9 cellular contexts compared by ENCODE assay signal in genomic region chr9:136728548-136729123, GRCh38. TPM values are rescaled to one million over a fixed set of nuclear protein-coding genes. Genes with fewer than 3 reads are reported as not detected.
DNase-seq lines count a peak whose midpoint lies in the region; ATAC-seq and TF ChIP-seq lines count a peak whose summit lies in the region.
"Had no signal": no experiment of that assay in that cellular context is flagged by ENCODE, and none has a peak within 500 bp of the region (broad histone marks: within the 10 kb centered on the region; RNA-seq: fewer than 3 reads in every experiment).

No MANE protein-coding gene starts in this region.

- peak overlapping the region; percentile 62 for H3K9ac ChIP-seq in trophoblast cell (ENCODE audit: low read length)

- no CpG with 5 or more reads among the region's 53 CpGs for WGBS in trophoblast cell (ENCODE audit: extremely low coverage, insufficient coverage, insufficient read length)

- in situ Hi-C loops in KBM-7 (cut with MboI; ENCODE audit: low pct_unique_long_range_greater_than_20kb, low sequenced_read_pairs): no loop called here

- H3K27ac Mint-ChIP-seq in activated CD4-positive, alpha-beta memory T cell treated with anti-CD3 and anti-CD28 coated beads, Interleukin-2, amount 10 ng/mL, durations not matched to agents 7 days and 5 days: no peak overlapping the region

- DNase-seq in AG09309 (ENCODE audit: low read depth) (no peak), Right ventricle myocardium superior (no peak), trophoblast cell (peak in 1 of 2 donors; percentile 44), SIG-M5 (lab: John Stamatoyannopoulos, UW) (no peak), KBM-7 (no peak)
- no peak for DNase-seq in activated CD4-positive, alpha-beta memory T cell treated with anti-CD3 and anti-CD28 coated beads, Interleukin-2, amount 10 ng/mL, durations not matched to agents 7 days and 5 days

- H2AFZ ChIP-seq in trophoblast cell (ENCODE audit: insufficient read depth, low read length, poor library complexity): peak overlapping the region; percentile 89

- TF ChIP-seq CTCF in AG09309 (IDR thresholded peaks at IDR 0.05; ENCODE audit: control insufficient read depth, insufficient read depth, low read depth, low read length, missing control alignments): no peak

- H3K36me3 ChIP-seq in trophoblast cell (ENCODE audit: control insufficient read depth in 1 of 2, insufficient read depth in 2 of 2, low read length in 2 of 2): peaks cover 27 to 28% of the 10 kb centered on the region in 2 experiments

- H3K79me1 ChIP-seq in trophoblast cell (ENCODE audit: low read length): peaks cover 19% of the 10 kb centered on the region

- peak overlapping the region; percentile 93 for H3K4me2 ChIP-seq in trophoblast cell (ENCODE audit: low read length)

- H3K4me1 ChIP-seq in trophoblast cell (ENCODE audit: control insufficient read depth in 1 of 2, insufficient read depth in 2 of 2, low read length in 2 of 2): peaks cover 14 to 18% of the 10 kb centered on the region in 2 experiments

- H3K14ac ChIP-seq in trophoblast cell (ENCODE audit: low read length): peak overlapping the region; percentile 94

- no peaks in the 10 kb centered on the region for H3K9me3 Mint-ChIP-seq in activated CD4-positive, alpha-beta memory T cell treated with anti-CD3 and anti-CD28 coated beads, Interleukin-2, amount 10 ng/mL, durations not matched to agents 7 days and 5 days

- H3K4me3 Mint-ChIP-seq in activated CD4-positive, alpha-beta memory T cell treated with anti-CD3 and anti-CD28 coated beads, Interleukin-2, amount 10 ng/mL, durations not matched to agents 7 days and 5 days: peak overlapping the region; percentile 58

- H4K8ac ChIP-seq in trophoblast cell (ENCODE audit: low read depth, low read length): peak overlapping the region; percentile 94

- intact Hi-C loops in Right ventricle myocardium superior (cut with DNase I): loop anchor here (5.0 kb wide), 1 partner anchor 41 kb away; the partner anchor contains the start of gene AGPAT2

- H4K91ac ChIP-seq in trophoblast cell (ENCODE audit: low read depth, low read length): peak overlapping the region; percentile 89

- ATAC-seq in GM18870 (IDR thresholded peaks at IDR 0.05; ENCODE audit: unreplicated experiment): peak; percentile 13
- peak; percentile 18 for ATAC-seq in HG03175 (IDR thresholded peaks at IDR 0.05; ENCODE audit: unreplicated experiment)
- peak; percentile 54 for ATAC-seq in Right ventricle myocardium superior (ENCODE audit: poor library complexity)

- POLR2A ChIA-PET in activated CD4-positive, alpha-beta memory T cell treated with anti-CD3 and anti-CD28 coated beads, Interleukin-2, amount 10 ng/mL, durations not matched to agents 7 days and 5 days (lab: Charles Lee): interaction anchor here (0.5 to 4.2 kb wide), 36 partner anchors 8 to 512 kb away, joined by 3 to 29 read pairs (median 5); partner anchors contain the start of genes LCN10, LCN8, MAN1B1 and PAXX

- H3K27me3 ChIP-seq in trophoblast cell (ENCODE audit: insufficient read depth, low read length): no peaks in the 10 kb centered on the region

- peak overlapping the region; percentile 82 for H3K4ac ChIP-seq in trophoblast cell (ENCODE audit: low read depth, low read length)

- H3K4me3 ChIP-seq in AG09309 (ENCODE audit: control insufficient read depth, low read depth, low read length): peak overlapping the region; percentile 72
- H3K4me3 ChIP-seq in trophoblast cell (ENCODE audit: low read depth, low read length): peak overlapping the region; percentile 94

- H3K23ac ChIP-seq in trophoblast cell (ENCODE audit: low read length): no peak overlapping the region

- H2BK120ac ChIP-seq in trophoblast cell (ENCODE audit: insufficient read depth, low read length, poor library complexity): peak overlapping the region; percentile 87

- H3K27ac ChIP-seq in trophoblast cell (ENCODE audit: low read depth, low read length): no peak overlapping the region

- peak overlapping the region; percentile 55 for H2BK5ac ChIP-seq in trophoblast cell (ENCODE audit: low read depth, low read length, poor library complexity)

- H4K12ac ChIP-seq in trophoblast cell (ENCODE audit: low read depth, low read length): peak overlapping the region; percentile 97

- peaks cover 34% of the 10 kb centered on the region for H3K36me3 Mint-ChIP-seq in activated CD4-positive, alpha-beta memory T cell treated with anti-CD3 and anti-CD28 coated beads, Interleukin-2, amount 10 ng/mL, durations not matched to agents 7 days and 5 days (ENCODE audit: low read depth)

- peaks cover 12% of the 10 kb centered on the region for H3K79me2 ChIP-seq in trophoblast cell (ENCODE audit: control insufficient read depth, insufficient read depth, low read length, poor library complexity)

- no peaks in the 10 kb centered on the region for H3K27me3 Mint-ChIP-seq in activated CD4-positive, alpha-beta memory T cell treated with anti-CD3 and anti-CD28 coated beads, Interleukin-2, amount 10 ng/mL, durations not matched to agents 7 days and 5 days

- peak overlapping the region; percentile 45 for H2AK5ac ChIP-seq in trophoblast cell (ENCODE audit: low read length)

- peak overlapping the region; percentile 83 for H3K18ac ChIP-seq in trophoblast cell (ENCODE audit: low read length)

- H3K9me3 ChIP-seq in trophoblast cell (ENCODE audit: insufficient read depth, low read depth, low read length): peaks cover 3% of the 10 kb centered on the region

- peak overlapping the region; percentile 11 for H2BK12ac ChIP-seq in trophoblast cell (ENCODE audit: low read length)

- H3K4me1 Mint-ChIP-seq in activated CD4-positive, alpha-beta memory T cell treated with anti-CD3 and anti-CD28 coated beads, Interleukin-2, amount 10 ng/mL, durations not matched to agents 7 days and 5 days: peaks cover 38% of the 10 kb centered on the region

- CTCF ChIA-PET in activated CD4-positive, alpha-beta memory T cell treated with anti-CD3 and anti-CD28 coated beads, Interleukin-2, amount 10 ng/mL, durations not matched to agents 7 days and 5 days (lab: Charles Lee): interaction anchor here (0.7 to 2.1 kb wide), 14 partner anchors 22 to 508 kb away, joined by 3 to 12 read pairs (median 3); partner anchors contain the start of genes AJM1, LCN8 and TMEM141

RNA-seq across cellular contexts. Expression of gene LCN10, which starts 14.1 kb away (rescaled TPM):
- not detected for total RNA-seq in activated CD4-positive, alpha-beta memory T cell treated with anti-CD3 and anti-CD28 coated beads, Interleukin-2, amount 10 ng/mL, durations not matched to agents 7 days and 5 days
- total RNA-seq in Right ventricle myocardium superior: 7.7 TPM
- polyA plus RNA-seq in trophoblast cell (2013): 0.03 and 0.06 TPM in 2 replicates
- total RNA-seq: HT1080 had no signal

RNA-seq across cellular contexts. Expression of gene DIPK1B, which starts 16.3 kb away (rescaled TPM):
- total RNA-seq in activated CD4-positive, alpha-beta memory T cell treated with anti-CD3 and anti-CD28 coated beads, Interleukin-2, amount 10 ng/mL, durations not matched to agents 7 days and 5 days: under 1 TPM; 0.15 to 0.18 TPM
- total RNA-seq in Right ventricle myocardium superior: 15.1 TPM
- 29.3 and 30.2 TPM in 2 replicates for polyA plus RNA-seq in trophoblast cell (2013)

RNA-seq across cellular contexts. Expression of gene LCN6, which starts 19.7 kb away (rescaled TPM):
- under 1 TPM in 1 of 2 experiments, not detected in 1; 0.40 TPM for total RNA-seq in activated CD4-positive, alpha-beta memory T cell treated with anti-CD3 and anti-CD28 coated beads, Interleukin-2, amount 10 ng/mL, durations not matched to agents 7 days and 5 days
- 13.0 TPM for total RNA-seq in Right ventricle myocardium superior
- not detected in 2 replicates for polyA plus RNA-seq in trophoblast cell (2013)
- total RNA-seq: HT1080 had no signal

RNA-seq across cellular contexts. Expression of gene LCN8, which starts 29.4 kb away (rescaled TPM):
- not detected for total RNA-seq in activated CD4-positive, alpha-beta memory T cell treated with anti-CD3 and anti-CD28 coated beads, Interleukin-2, amount 10 ng/mL, durations not matched to agents 7 days and 5 days
- not detected for total RNA-seq in Right ventricle myocardium superior
- polyA plus RNA-seq in trophoblast cell (2013): 0.03 TPM in 1 of 2 replicates, not detected in the other
- total RNA-seq: HT1080 had no signal

RNA-seq across cellular contexts. Expression of gene LCN15, which starts 35.7 kb away (rescaled TPM):
- not detected for total RNA-seq in activated CD4-positive, alpha-beta memory T cell treated with anti-CD3 and anti-CD28 coated beads, Interleukin-2, amount 10 ng/mL, durations not matched to agents 7 days and 5 days
- total RNA-seq in Right ventricle myocardium superior: not detected
- polyA plus RNA-seq in trophoblast cell (2013): 0.08 and 0.19 TPM in 2 replicates
- total RNA-seq: HT1080 had no signal

Comparison
In these comparisons a context has a peak if more than half of its experiments do, and no peak if none do; other contexts are left out.
1. RNA of gene DIPK1B, which starts 16.3 kb away (total RNA-seq): 15.1 TPM in Right ventricle myocardium superior (single experiment); 0.15 to 0.18 TPM in activated CD4-positive, alpha-beta memory T cell treated with anti-CD3 and anti-CD28 coated beads, Interleukin-2, amount 10 ng/mL, durations not matched to agents 7 days and 5 days; every median in the first group is over 10 times any median in the second.
2. Peak in every context shown above with its lines, with median percentiles within 50 percentile points of each other: ATAC-seq.